13 cellular contexts compared by ENCODE assay signal in genomic region chr21:44618504-44618903, GRCh38. TPM values are rescaled to one million over a fixed set of nuclear protein-coding genes. Genes with fewer than 3 reads are reported as not detected.
DNase-seq lines count a peak whose midpoint lies in the region; ATAC-seq and TF ChIP-seq lines count a peak whose summit lies in the region.
"Had no signal": no experiment of that assay in that cellular context is flagged by ENCODE, and none has a peak within 500 bp of the region (broad histone marks: within the 10 kb centered on the region; RNA-seq: fewer than 3 reads in every experiment).

No MANE protein-coding gene starts in this region.

- H3K4me3 Mint-ChIP-seq in activated CD4-positive, alpha-beta memory T cell treated with anti-CD3 and anti-CD28 coated beads, Interleukin-2, amount 10 ng/mL, durations not matched to agents 7 days and 5 days, result peak overlapping the region; percentile 42

- no peak overlapping the region for H2AFZ ChIP-seq in HCT116 (ENCODE audit: low read depth, low read length, poor library complexity, severe bottlenecking)

- no TSS peak for BruUV-seq in HCT116 (replicated peaks; lab: Mats Ljungman, UMichigan)

- peak overlapping the region; percentile 73 for H3K27ac Mint-ChIP-seq in activated CD4-positive, alpha-beta memory T cell treated with anti-CD3 and anti-CD28 coated beads, Interleukin-2, amount 10 ng/mL, durations not matched to agents 7 days and 5 days

- TF ChIP-seq POLR2A in HCT116 (IDR thresholded peaks at IDR 0.05; ENCODE audit: borderline replicate concordance, extremely low read depth, insufficient read depth, insufficient read length), result no peak

- peaks cover 41% of the 10 kb centered on the region for H3K36me3 Mint-ChIP-seq in activated CD4-positive, alpha-beta memory T cell treated with anti-CD3 and anti-CD28 coated beads, Interleukin-2, amount 10 ng/mL, durations not matched to agents 7 days and 5 days (ENCODE audit: low read depth)

- no peak overlapping the region for H3K9ac ChIP-seq in HCT116 (ENCODE audit: low read length)

- H3K9me3 ChIP-seq in HCT116 (ENCODE audit: control insufficient read depth in 1 of 2, insufficient read depth in 1 of 2, low read depth in 1 of 2, low read length in 2 of 2), result peaks cover 8 to 20% of the 10 kb centered on the region in 2 experiments
- H3K9me3 ChIP-seq: gastrocnemius medialis had no signal

- RAD21 ChIA-PET in HCT116 (lab: Charles Lee; ENCODE audit: low non-redundant PET in 1 of 2, low total read pairs in 2 of 2, uncharacterized antibody in 2 of 2, unreplicated experiment in 2 of 2), result no interaction called here

- no peak for DNase-seq in AG09309 (ENCODE audit: low read depth)
- peak; percentile 2 for DNase-seq in HCT116 (ENCODE audit: low read depth, low spot score)
- DNase-seq in activated CD4-positive, alpha-beta memory T cell treated with anti-CD3 and anti-CD28 coated beads, Interleukin-2, amount 10 ng/mL, durations not matched to agents 7 days and 5 days, result no peak
- peak; percentile 51 for DNase-seq in iPS-NIHi11 (ENCODE audit: low spot score)
- no peak for DNase-seq in retina
- DNase-seq in NCI-H1930 (lab: John Stamatoyannopoulos, UW), result no peak
- DNase-seq: DMS153, NCI-H1417 had no signal

- no peaks in the 10 kb centered on the region for H3K4me1 ChIP-seq in HCT116 (ENCODE audit: control insufficient read depth in 1 of 2, insufficient read depth in 2 of 2, low read length in 2 of 2)
- H3K4me1 ChIP-seq: gastrocnemius medialis, tibial nerve had no signal

- no peak overlapping the region for H3K27ac ChIP-seq in HCT116 (ENCODE audit: low read depth, low read length)
- H3K27ac ChIP-seq: gastrocnemius medialis had no signal

- POLR2A ChIA-PET in HCT116 (lab: Charles Lee), result no interaction called here
- POLR2A ChIA-PET in activated CD4-positive, alpha-beta memory T cell treated with anti-CD3 and anti-CD28 coated beads, Interleukin-2, amount 10 ng/mL, durations not matched to agents 7 days and 5 days (lab: Charles Lee), result interaction anchor here (0.7 to 2.0 kb wide), 9 partner anchors 9 to 71 kb away, joined by 3 to 18 read pairs (median 4); partner anchors contain the start of genes KRTAP12-3 and KRTAP12-4

- H3K4me3 ChIP-seq in AG09309 (ENCODE audit: control insufficient read depth, low read depth, low read length) (no peak overlapping the region), HCT116 (replicated peaks in 1 of 2; ENCODE audit: low read depth in 1 of 2, low read length in 2 of 2) (no peak overlapping the region)
- H3K4me3 ChIP-seq: gastrocnemius medialis, tibial nerve had no signal

- no peak; the same call in 1 of the 2 replicates for TF ChIP-seq RAD21 in HCT116 (IDR thresholded peaks at IDR 0.05; ENCODE audit: low read depth)

- no peaks in the 10 kb centered on the region for H3K27me3 ChIP-seq in HCT116 (ENCODE audit: insufficient read depth, low read length)
- H3K27me3 ChIP-seq: tibial nerve had no signal

- H3K9me2 ChIP-seq in HCT116 (ENCODE audit: insufficient read depth), result no peaks in the 10 kb centered on the region

- no peaks in the 10 kb centered on the region for H3K79me2 ChIP-seq in HCT116 (ENCODE audit: insufficient read depth, low read length)

- no peaks in the 10 kb centered on the region for H4K20me1 ChIP-seq in HCT116 (ENCODE audit: insufficient read depth)

- TF ChIP-seq CTCF in AG09309 (IDR thresholded peaks at IDR 0.05; ENCODE audit: control insufficient read depth, insufficient read depth, low read depth, low read length, missing control alignments), result peak; percentile 47
- peak; percentile 6 to 23 (median 14); a peak in 1 of 6 replicates for TF ChIP-seq CTCF in HCT116 (IDR thresholded peaks at IDR 0.05 in 2 of 3, conservative IDR thresholded peaks at IDR 0.05 in 1 of 3; ENCODE audit: borderline replicate concordance in 1 of 3, insufficient read depth in 1 of 3, low read depth in 2 of 3, low read length in 2 of 3)

- CTCF ChIA-PET in HCT116 (lab: Charles Lee), result no interaction called here
- CTCF ChIA-PET in activated CD4-positive, alpha-beta memory T cell treated with anti-CD3 and anti-CD28 coated beads, Interleukin-2, amount 10 ng/mL, durations not matched to agents 7 days and 5 days (lab: Charles Lee), result interaction anchor here (0.8 to 1.5 kb wide), 6 partner anchors 23 to 182 kb away, joined by 3 to 6 read pairs (median 4); partner anchors contain the start of gene KRTAP12-3

- peaks cover 33% of the 10 kb centered on the region for H3K4me1 Mint-ChIP-seq in activated CD4-positive, alpha-beta memory T cell treated with anti-CD3 and anti-CD28 coated beads, Interleukin-2, amount 10 ng/mL, durations not matched to agents 7 days and 5 days

- peaks cover 37% of the 10 kb centered on the region for H3K9me3 Mint-ChIP-seq in activated CD4-positive, alpha-beta memory T cell treated with anti-CD3 and anti-CD28 coated beads, Interleukin-2, amount 10 ng/mL, durations not matched to agents 7 days and 5 days

- H3K27me3 Mint-ChIP-seq in activated CD4-positive, alpha-beta memory T cell treated with anti-CD3 and anti-CD28 coated beads, Interleukin-2, amount 10 ng/mL, durations not matched to agents 7 days and 5 days, result peaks cover 4% of the 10 kb centered on the region

- H3K4me2 ChIP-seq in HCT116 (ENCODE audit: low read length), result no peak overlapping the region

- no peaks in the 10 kb centered on the region for H3K36me3 ChIP-seq in HCT116 (ENCODE audit: control insufficient read depth in 1 of 2, insufficient read depth in 2 of 2, low read length in 2 of 2)
- H3K36me3 ChIP-seq: gastrocnemius medialis, tibial nerve had no signal

- intact Hi-C loops in HCT116 (cut with micrococcal nuclease), result no loop called here

- peak; percentile 88 for ATAC-seq in HCT116
- no peak for ATAC-seq in GM18907 (IDR thresholded peaks at IDR 0.05; ENCODE audit: unreplicated experiment)
- no peak for ATAC-seq in GM19328 (IDR thresholded peaks at IDR 0.05; ENCODE audit: unreplicated experiment)
- ATAC-seq: gastrocnemius medialis had no signal

TF ChIP-seq in HCT116, 20 proteins besides CTCF, POLR2A, EP300 and RAD21:
- TF ChIP-seq CEBPB (IDR thresholded peaks at IDR 0.05; ENCODE audit: low read depth), result no peak
- no peak for TF ChIP-seq TCF7L2 (IDR thresholded peaks at IDR 0.05; ENCODE audit: borderline replicate concordance, extremely low read depth, insufficient read depth, insufficient read length)
- TF ChIP-seq YY1 (IDR thresholded peaks at IDR 0.05; ENCODE audit: extremely low read depth, insufficient replicate concordance, low read depth, low read length), result no peak
- TF ChIP-seq SP1 (IDR thresholded peaks at IDR 0.05; ENCODE audit: low read depth), result no peak
- TF ChIP-seq SRF (IDR thresholded peaks at IDR 0.05; ENCODE audit: low read depth), result no peak
- no peak for TF ChIP-seq REST (IDR thresholded peaks at IDR 0.05; ENCODE audit: low read depth)
- TF ChIP-seq EZH2 (IDR thresholded peaks at IDR 0.05), result no peak
- TF ChIP-seq EGR1 (IDR thresholded peaks at IDR 0.05; ENCODE audit: low read depth), result no peak
- no peak for TF ChIP-seq ELF1 (IDR thresholded peaks at IDR 0.05; ENCODE audit: borderline replicate concordance, low read depth)
- no peak for TF ChIP-seq EZH2phosphoT487 (IDR thresholded peaks at IDR 0.05; ENCODE audit: borderline replicate concordance)
- no peak for TF ChIP-seq ZFX (IDR thresholded peaks at IDR 0.05)
- no peak for TF ChIP-seq FOSL1 (IDR thresholded peaks at IDR 0.05; ENCODE audit: low read depth)
- no peak for TF ChIP-seq ZNF274 (IDR thresholded peaks at IDR 0.05; ENCODE audit: low read depth, low read length)
TF ChIP-seq in HCT116: peak in this region for 0.

RNA-seq across cellular contexts. Expression of gene KRTAP10-8, which starts 6.6 kb away (rescaled TPM):
- total RNA-seq in HCT116 (2021; ENCODE audit: unreplicated experiment), result not detected
- not detected in 2 replicates for polyA plus RNA-seq in HCT116 (2012)
- not detected for total RNA-seq in activated CD4-positive, alpha-beta memory T cell treated with anti-CD3 and anti-CD28 coated beads, Interleukin-2, amount 10 ng/mL, durations not matched to agents 7 days and 5 days
- total RNA-seq: gastrocnemius medialis, H4, tibial nerve had no signal

RNA-seq across cellular contexts. Expression of gene KRTAP10-9, which starts 8.4 kb away (rescaled TPM):
- not detected for total RNA-seq in HCT116 (2021; ENCODE audit: unreplicated experiment)
- not detected in 2 replicates for polyA plus RNA-seq in HCT116 (2012)
- not detected for total RNA-seq in activated CD4-positive, alpha-beta memory T cell treated with anti-CD3 and anti-CD28 coated beads, Interleukin-2, amount 10 ng/mL, durations not matched to agents 7 days and 5 days
- total RNA-seq: gastrocnemius medialis, H4, tibial nerve had no signal

RNA-seq across cellular contexts. Expression of gene KRTAP10-7, which starts 18.1 kb away (rescaled TPM):
- not detected for total RNA-seq in HCT116 (2021; ENCODE audit: unreplicated experiment)
- not detected in 2 replicates for polyA plus RNA-seq in HCT116 (2012)
- total RNA-seq in activated CD4-positive, alpha-beta memory T cell treated with anti-CD3 and anti-CD28 coated beads, Interleukin-2, amount 10 ng/mL, durations not matched to agents 7 days and 5 days, result not detected
- total RNA-seq: gastrocnemius medialis, H4, tibial nerve had no signal

RNA-seq across cellular contexts. Expression of gene KRTAP10-10, which starts 18.7 kb away (rescaled TPM):
- not detected for total RNA-seq in HCT116 (2021; ENCODE audit: unreplicated experiment)
- polyA plus RNA-seq in HCT116 (2012), result not detected in 2 replicates
- not detected for total RNA-seq in activated CD4-positive, alpha-beta memory T cell treated with anti-CD3 and anti-CD28 coated beads, Interleukin-2, amount 10 ng/mL, durations not matched to agents 7 days and 5 days
- total RNA-seq: gastrocnemius medialis, H4, tibial nerve had no signal

RNA-seq across cellular contexts. Expression of gene KRTAP10-6, which starts 26.2 kb away (rescaled TPM):
- total RNA-seq in HCT116 (2021; ENCODE audit: unreplicated experiment), result not detected
- polyA plus RNA-seq in HCT116 (2012), result not detected in 2 replicates
- not detected for total RNA-seq in activated CD4-positive, alpha-beta memory T cell treated with anti-CD3 and anti-CD28 coated beads, Interleukin-2, amount 10 ng/mL, durations not matched to agents 7 days and 5 days
- total RNA-seq: gastrocnemius medialis, H4, tibial nerve had no signal

Comparison
In these comparisons a context has a peak if more than half of its experiments do, and no peak if none do; other contexts are left out.
1. DNase-seq: peak in HCT116 (single experiment) and iPS-NIHi11 (single experiment); none in AG09309 (single experiment), activated CD4-positive, alpha-beta memory T cell treated with anti-CD3 and anti-CD28 coated beads, Interleukin-2, amount 10 ng/mL, durations not matched to agents 7 days and 5 days (single experiment), retina (single experiment) and NCI-H1930 (0 of 2).